Comparison of ENCODE assay signal across 9 cellular contexts in the genomic region with DNA sequence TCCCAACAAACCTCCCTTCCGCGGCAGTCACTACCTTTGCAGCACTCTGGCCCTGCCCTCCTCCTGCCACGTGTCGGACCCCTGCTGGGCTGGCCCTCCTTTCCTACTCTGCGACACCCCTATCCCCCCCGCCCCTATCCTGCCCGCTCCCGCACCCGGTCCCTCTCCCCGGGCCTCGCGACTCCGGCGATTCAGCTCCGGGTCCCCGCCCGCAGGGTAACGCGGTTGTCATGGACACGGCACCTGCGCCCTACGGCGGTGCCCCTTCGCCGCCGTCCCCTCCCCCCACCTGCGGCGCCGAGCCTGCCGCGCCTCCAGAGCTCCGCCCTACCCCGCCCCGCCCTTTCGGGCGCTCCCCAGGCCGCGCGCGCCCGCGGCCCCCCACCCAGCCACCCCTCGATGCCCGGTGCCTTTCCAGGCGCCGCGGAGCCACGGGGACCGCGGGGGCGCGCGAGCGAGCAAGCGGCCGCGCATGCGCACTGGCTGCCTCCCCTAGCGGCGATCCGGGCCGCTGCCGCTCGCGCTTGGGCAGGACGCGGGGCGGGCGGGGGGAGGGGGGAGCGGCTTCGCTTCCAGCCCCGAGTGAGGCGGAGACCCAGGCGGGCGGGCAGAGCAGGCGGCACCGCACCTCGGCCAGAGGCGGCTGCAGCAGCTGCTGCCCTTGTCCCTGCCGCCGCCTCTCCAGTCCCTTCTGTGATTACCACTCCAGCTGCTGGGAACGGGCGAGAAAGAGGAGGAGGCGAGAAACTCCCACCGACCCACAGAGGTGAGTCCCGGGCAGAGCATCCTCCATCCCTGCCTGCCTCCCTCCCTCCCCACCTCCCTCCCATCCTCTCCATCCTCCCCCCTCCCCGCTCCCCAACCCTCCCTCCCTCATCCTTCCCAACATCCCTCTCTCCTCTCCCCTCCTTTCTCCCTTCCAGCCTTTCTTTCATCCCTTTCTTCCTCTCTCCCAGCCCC. TPM values are rescaled to one million over a fixed set of nuclear protein-coding genes. Genes with fewer than 3 reads are reported as not detected.
DNase-seq lines count a peak whose midpoint lies in the region; ATAC-seq and TF ChIP-seq lines count a peak whose summit lies in the region.
"Had no signal": no experiment of that assay in that cellular context is flagged by ENCODE, and none has a peak within 500 bp of the region (broad histone marks: within the 10 kb centered on the region; RNA-seq: fewer than 3 reads in every experiment).

A gene (plus strand): TSS at position 610 of the 960 bp plus-strand sequence.

- H3K9me3 Mint-ChIP-seq in Calu3 (ENCODE audit: low read depth, unreplicated experiment): peaks cover 3% of the 10 kb centered on the region
- peaks cover 7% of the 10 kb centered on the region for H3K9me3 Mint-ChIP-seq in activated naive CD4-positive, alpha-beta T cell treated with anti-CD3 and anti-CD28 coated beads, Interleukin-2, amount 10 ng/mL, durations not matched to agents 7 days and 5 days

- H3K27ac Mint-ChIP-seq in Calu3 (ENCODE audit: unreplicated experiment): no peak within 1 kb of the TSS
- no peak within 1 kb of the TSS for H3K27ac Mint-ChIP-seq in activated naive CD4-positive, alpha-beta T cell treated with anti-CD3 and anti-CD28 coated beads, Interleukin-2, amount 10 ng/mL, durations not matched to agents 7 days and 5 days

- peaks cover 13% of the 10 kb centered on the region for H3K27me3 Mint-ChIP-seq in Calu3 (ENCODE audit: unreplicated experiment)
- H3K27me3 Mint-ChIP-seq in activated naive CD4-positive, alpha-beta T cell treated with anti-CD3 and anti-CD28 coated beads, Interleukin-2, amount 10 ng/mL, durations not matched to agents 7 days and 5 days: peaks cover 13% of the 10 kb centered on the region

- H3K36me3 Mint-ChIP-seq in Calu3 (ENCODE audit: insufficient read depth, unreplicated experiment): peaks cover 6% of the 10 kb centered on the region
- no peaks in the 10 kb centered on the region for H3K36me3 Mint-ChIP-seq in activated naive CD4-positive, alpha-beta T cell treated with anti-CD3 and anti-CD28 coated beads, Interleukin-2, amount 10 ng/mL, durations not matched to agents 7 days and 5 days

- TF ChIP-seq CTCF in Calu3 (IDR thresholded peaks at IDR 0.05; ENCODE audit: unreplicated experiment): no peak

- peak; percentile 68 for ATAC-seq in GM21723 (IDR thresholded peaks at IDR 0.05; ENCODE audit: unreplicated experiment)

- DNase-seq in Calu3: peak; percentile 69
- DNase-seq in NCI-H2081 (lab: John Stamatoyannopoulos, UW): peak; percentile 93 to 98
- DNase-seq in activated naive CD4-positive, alpha-beta T cell treated with anti-CD3 and anti-CD28 coated beads, Interleukin-2, amount 10 ng/mL, durations not matched to agents 7 days and 5 days: peak; percentile 21
- DNase-seq in hippocampal formation (lab: John Stamatoyannopoulos, UW): peak; percentile 64 to 70
- DNase-seq in renal cortical epithelial cell (ENCODE audit: low read depth): peak; percentile 1
- DNase-seq in NCI-H2029 treated with DMSO at 0.1 percent for 48 hours (lab: John Stamatoyannopoulos, UW): no peak
- DNase-seq in NAMALWA (ENCODE audit: low spot score): no peak

- CTCF ChIA-PET in Calu3 (lab: Charles Lee): no interaction called here
- CTCF ChIA-PET in activated naive CD4-positive, alpha-beta T cell treated with anti-CD3 and anti-CD28 coated beads, Interleukin-2, amount 10 ng/mL, durations not matched to agents 7 days and 5 days (lab: Charles Lee): no interaction called here

- intact Hi-C loops in Calu3 (cut with micrococcal nuclease; ENCODE audit: unreplicated experiment): no loop called here

- peak within 1 kb of the TSS; percentile 51 for H3K4me3 Mint-ChIP-seq in Calu3 (ENCODE audit: low read depth, unreplicated experiment)
- H3K4me3 Mint-ChIP-seq in activated naive CD4-positive, alpha-beta T cell treated with anti-CD3 and anti-CD28 coated beads, Interleukin-2, amount 10 ng/mL, durations not matched to agents 7 days and 5 days: no peak within 1 kb of the TSS

- H3K4me1 Mint-ChIP-seq in Calu3 (ENCODE audit: low read depth, unreplicated experiment): no peaks in the 10 kb centered on the region
- peaks cover 3% of the 10 kb centered on the region for H3K4me1 Mint-ChIP-seq in activated naive CD4-positive, alpha-beta T cell treated with anti-CD3 and anti-CD28 coated beads, Interleukin-2, amount 10 ng/mL, durations not matched to agents 7 days and 5 days

- no TSS peak for BruUV-seq in Calu3 (replicated peaks; lab: Mats Ljungman, UMichigan)

RNA-seq across cellular contexts. Expression of the gene that starts here (rescaled TPM):
- not detected in 2 replicates for total RNA-seq in Calu3 (2022)
- 0.35 TPM in 1 of 2 replicates, not detected in the other for total RNA-seq in renal cortical epithelial cell
- total RNA-seq: fibroblast of villous mesenchyme had no signal

Comparison
In these comparisons a context has a peak if more than half of its experiments do, and no peak if none do; other contexts are left out.
1. Peak in DNase-seq in Calu3; RNA of the gene not detected or under 1 TPM.
2. Peak in DNase-seq in renal cortical epithelial cell; RNA of the gene not detected or under 1 TPM.
3. DNase-seq: peak in NCI-H2081 (2 of 2), activated naive CD4-positive, alpha-beta T cell treated with anti-CD3 and anti-CD28 coated beads, Interleukin-2, amount 10 ng/mL, durations not matched to agents 7 days and 5 days (single experiment) and hippocampal formation (2 of 2); none in NCI-H2029 treated with DMSO at 0.1 percent for 48 hours (single experiment) and NAMALWA (single experiment).